In the genomic region with DNA sequence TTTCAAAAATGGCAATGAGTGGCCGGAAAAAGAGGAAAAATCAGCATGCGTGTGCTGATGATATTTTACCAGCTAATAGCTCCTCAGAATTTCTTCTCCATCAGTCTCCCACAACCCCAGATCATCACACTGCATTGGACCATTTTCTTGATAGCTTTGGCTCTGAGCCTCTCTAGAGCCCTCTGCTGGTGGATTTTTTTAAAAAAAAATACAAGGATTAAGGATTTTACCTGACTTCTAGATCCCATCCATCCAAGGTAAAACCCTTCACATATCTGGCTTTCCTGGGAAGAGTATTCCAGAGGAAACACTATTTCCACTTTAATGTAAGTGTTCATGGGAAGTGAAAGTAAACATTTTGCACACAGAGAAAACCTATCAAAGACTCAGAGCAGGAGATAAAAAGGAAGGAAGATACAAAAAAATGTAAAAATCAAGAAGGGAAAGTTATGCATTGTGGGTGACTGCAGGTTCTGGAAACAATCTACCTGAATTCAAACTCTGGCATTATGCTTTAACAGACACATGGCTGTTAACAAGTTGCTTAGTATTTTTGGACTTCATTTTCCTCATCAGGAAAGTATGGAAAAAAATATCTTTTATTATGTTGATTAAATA, we compare ENCODE assay signal across 8 cellular contexts.
A peak's percentile ranks its signal among the peaks of the same experiment; 100 is the strongest.
DNase-seq lines count a peak whose midpoint lies in the region; ATAC-seq and TF ChIP-seq lines count a peak whose summit lies in the region.

No MANE protein-coding gene starts in this region.

- DNase-seq in ELR (ENCODE audit: low read depth) (peak; percentile 24), KBM-7 (peak; percentile 45), brain microvascular endothelial cell (peak; percentile 9), nephron progenitor cell (no peak)
- no peak for DNase-seq in activated T-cell treated with anti-CD3 and anti-CD28 coated beads, Interleukin-2, amount 50 U/mL, for 24 hours

- peaks cover 22% of the 10 kb centered on the region for H3K36me3 Mint-ChIP-seq in nephron progenitor cell (ENCODE audit: low read depth)
- H3K36me3 Mint-ChIP-seq in activated T-cell treated with anti-CD3 and anti-CD28 coated beads, Interleukin-2, amount 50 U/mL, for 24 hours (ENCODE audit: low read depth), result no peaks in the 10 kb centered on the region

- H3K4me1 Mint-ChIP-seq in nephron progenitor cell, result peaks cover 5% of the 10 kb centered on the region
- H3K4me1 Mint-ChIP-seq in activated T-cell treated with anti-CD3 and anti-CD28 coated beads, Interleukin-2, amount 50 U/mL, for 24 hours (ENCODE audit: low read depth), result no peaks in the 10 kb centered on the region

- no peaks in the 10 kb centered on the region for H3K27me3 ChIP-seq in brain microvascular endothelial cell (replicated peaks)

- peaks cover 2% of the 10 kb centered on the region for H3K27me3 Mint-ChIP-seq in nephron progenitor cell (ENCODE audit: low read depth, poor library complexity)
- no peaks in the 10 kb centered on the region for H3K27me3 Mint-ChIP-seq in activated T-cell treated with anti-CD3 and anti-CD28 coated beads, Interleukin-2, amount 50 U/mL, for 24 hours

- TF ChIP-seq CTCF in brain microvascular endothelial cell (IDR thresholded peaks at IDR 0.05; ENCODE audit: low read depth, low read length, missing control alignments) (peak; percentile 61), nephron progenitor cell (IDR thresholded peaks at IDR 0.05) (peak; percentile 35)

- no peak overlapping the region for H3K27ac Mint-ChIP-seq in nephron progenitor cell
- H3K27ac Mint-ChIP-seq in activated T-cell treated with anti-CD3 and anti-CD28 coated beads, Interleukin-2, amount 50 U/mL, for 24 hours, result no peak overlapping the region

- H3K36me3 ChIP-seq in brain microvascular endothelial cell (replicated peaks), result no peaks in the 10 kb centered on the region

- H3K4me3 Mint-ChIP-seq in nephron progenitor cell, result no peak overlapping the region
- H3K4me3 Mint-ChIP-seq in activated T-cell treated with anti-CD3 and anti-CD28 coated beads, Interleukin-2, amount 50 U/mL, for 24 hours, result no peak overlapping the region

- peaks cover 33% of the 10 kb centered on the region for H3K9me3 Mint-ChIP-seq in nephron progenitor cell
- H3K9me3 Mint-ChIP-seq in activated T-cell treated with anti-CD3 and anti-CD28 coated beads, Interleukin-2, amount 50 U/mL, for 24 hours, result peaks cover 13% of the 10 kb centered on the region

- in situ Hi-C loops in KBM-7 (cut with MboI; ENCODE audit: low pct_unique_long_range_greater_than_20kb, low sequenced_read_pairs), result no loop called here
- in situ Hi-C loops in brain microvascular endothelial cell (cut with HindIII; ENCODE audit: low pct_ligation_motif_present, low sequenced_read_pairs), result no loop called here

- no peak overlapping the region for H3K27ac ChIP-seq in brain microvascular endothelial cell

- ATAC-seq in HG02588 (IDR thresholded peaks at IDR 0.05; ENCODE audit: unreplicated experiment) (no peak), HG02884 (IDR thresholded peaks at IDR 0.05; ENCODE audit: unreplicated experiment) (no peak), HG03039 (IDR thresholded peaks at IDR 0.05; ENCODE audit: unreplicated experiment) (no peak)

- no peak overlapping the region for H3K4me3 ChIP-seq in brain microvascular endothelial cell (ENCODE audit: low read depth, low read length)

Comparison
In these comparisons a context has a peak if more than half of its experiments do, and no peak if none do; other contexts are left out.
1. DNase-seq: peak in ELR (single experiment), KBM-7 (single experiment) and brain microvascular endothelial cell (single experiment); none in nephron progenitor cell (single experiment) and activated T-cell treated with anti-CD3 and anti-CD28 coated beads, Interleukin-2, amount 50 U/mL, for 24 hours (single experiment).